Comparison of ENCODE assay signal across 8 cellular contexts in the genomic region with DNA sequence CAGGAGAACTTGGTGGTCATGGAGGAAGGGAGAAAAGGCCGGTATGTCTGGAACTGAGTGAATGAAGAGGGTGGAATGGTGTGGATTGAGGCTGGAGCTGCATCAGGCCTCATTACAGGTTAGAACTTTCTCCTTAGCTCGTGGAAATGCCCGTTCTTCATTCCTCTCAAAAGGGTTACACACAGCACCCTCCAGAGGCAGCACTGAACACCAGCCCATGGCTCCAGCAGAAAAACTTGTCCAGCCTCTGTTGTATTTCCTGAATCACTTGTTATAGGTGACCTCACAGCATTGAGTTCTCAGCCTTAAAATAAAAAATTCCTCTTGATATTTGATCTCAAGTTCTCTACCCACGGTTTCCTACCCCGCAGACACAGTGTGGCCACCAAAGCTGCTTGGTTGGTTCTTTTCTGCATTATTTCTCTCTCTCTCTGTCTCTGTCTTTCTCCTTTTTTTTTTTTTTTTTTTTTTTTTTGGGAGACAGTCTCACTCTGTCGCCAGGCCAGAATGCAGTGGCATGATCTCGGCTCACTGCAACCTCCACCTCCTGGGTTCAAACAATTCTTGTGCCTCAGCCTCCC.
DNase-seq lines count a peak whose midpoint lies in the region; ATAC-seq and TF ChIP-seq lines count a peak whose summit lies in the region.

No MANE protein-coding gene starts in this region.

- intact Hi-C loops in psoas muscle (cut with DNase I), result loop anchor here (1.0 to 10.0 kb wide), 5 partner anchors 126 to 459 kb away; a partner anchor contains a TSS

- no peaks in the 10 kb centered on the region for H3K36me3 ChIP-seq in cardiac muscle cell
- H3K36me3 ChIP-seq in psoas muscle (ENCODE audit: insufficient read depth in 1 of 2, low read depth in 1 of 2), result no peaks in the 10 kb centered on the region

- no peaks in the 10 kb centered on the region for H3K9me3 ChIP-seq in cardiac muscle cell (ENCODE audit: low read depth)
- H3K9me3 ChIP-seq in psoas muscle, result no peaks in the 10 kb centered on the region

- H3K4me1 ChIP-seq in cardiac muscle cell (ENCODE audit: low read depth) (peaks cover 47% of the 10 kb centered on the region), psoas muscle (peaks cover 3% of the 10 kb centered on the region)

- H3K27me3 ChIP-seq in cardiac muscle cell (no peaks in the 10 kb centered on the region), psoas muscle (ENCODE audit: insufficient read depth in 3 of 3, low read length in 2 of 3) (no peaks in the 10 kb centered on the region)

- no peak overlapping the region for H3K4me3 Mint-ChIP-seq in activated T-cell treated with anti-CD3 and anti-CD28 coated beads, Interleukin-2, amount 50 U/mL, for 72 hours
- no peak overlapping the region for H3K4me3 Mint-ChIP-seq in activated T-cell treated with anti-CD3 and anti-CD28 coated beads, Interleukin-2, amount 50 U/mL, for 24 hours
- no peak overlapping the region for H3K4me3 Mint-ChIP-seq in activated naive CD4-positive, alpha-beta T cell treated with anti-CD3 and anti-CD28 coated beads, Interleukin-2, amount 10 ng/mL, durations not matched to agents 7 days and 5 days

- H3K4me3 ChIP-seq in cardiac muscle cell (no peak overlapping the region), psoas muscle (no peak overlapping the region)

- H3K4me1 Mint-ChIP-seq in activated T-cell treated with anti-CD3 and anti-CD28 coated beads, Interleukin-2, amount 50 U/mL, for 72 hours (ENCODE audit: low read depth), result no peaks in the 10 kb centered on the region
- H3K4me1 Mint-ChIP-seq in activated T-cell treated with anti-CD3 and anti-CD28 coated beads, Interleukin-2, amount 50 U/mL, for 24 hours (ENCODE audit: low read depth), result peaks cover 7% of the 10 kb centered on the region
- H3K4me1 Mint-ChIP-seq in activated naive CD4-positive, alpha-beta T cell treated with anti-CD3 and anti-CD28 coated beads, Interleukin-2, amount 10 ng/mL, durations not matched to agents 7 days and 5 days, result peaks cover 3% of the 10 kb centered on the region

- WGBS in psoas muscle, 3 donors, result 20 to 37% (median 34%) methylated on average over 6 to 7 of the region's 7 CpGs

- no peak overlapping the region for H3K27ac Mint-ChIP-seq in activated T-cell treated with anti-CD3 and anti-CD28 coated beads, Interleukin-2, amount 50 U/mL, for 72 hours
- no peak overlapping the region for H3K27ac Mint-ChIP-seq in activated T-cell treated with anti-CD3 and anti-CD28 coated beads, Interleukin-2, amount 50 U/mL, for 24 hours
- H3K27ac Mint-ChIP-seq in activated naive CD4-positive, alpha-beta T cell treated with anti-CD3 and anti-CD28 coated beads, Interleukin-2, amount 10 ng/mL, durations not matched to agents 7 days and 5 days, result no peak overlapping the region

- DNase-seq in activated T-cell treated with anti-CD3 and anti-CD28 coated beads, Interleukin-2, amount 50 U/mL, for 72 hours, result peak; percentile 11 to 18
- no peak for DNase-seq in activated T-cell treated with anti-CD3 and anti-CD28 coated beads, Interleukin-2, amount 50 U/mL, for 24 hours
- DNase-seq in NCI-H1694 treated with DMSO at 0.1 percent for 48 hours (lab: John Stamatoyannopoulos, UW) (peak; percentile 90), cardiac muscle cell (ENCODE audit: low read depth in 1 of 2, low spot score in 1 of 2) (peak; percentile 77 to 85), psoas muscle (peak; percentile 41 to 62)
- no peak for DNase-seq in activated naive CD4-positive, alpha-beta T cell treated with anti-CD3 and anti-CD28 coated beads, Interleukin-2, amount 10 ng/mL, durations not matched to agents 7 days and 5 days

- H3K27ac ChIP-seq in VCaP, result peak overlapping the region; percentile 94
- H3K27ac ChIP-seq in cardiac muscle cell, result no peak overlapping the region
- H3K27ac ChIP-seq in psoas muscle, result no peak overlapping the region

- peaks cover 6% of the 10 kb centered on the region for H3K27me3 Mint-ChIP-seq in activated T-cell treated with anti-CD3 and anti-CD28 coated beads, Interleukin-2, amount 50 U/mL, for 72 hours (ENCODE audit: low read depth)
- H3K27me3 Mint-ChIP-seq in activated T-cell treated with anti-CD3 and anti-CD28 coated beads, Interleukin-2, amount 50 U/mL, for 24 hours, result no peaks in the 10 kb centered on the region
- H3K27me3 Mint-ChIP-seq in activated naive CD4-positive, alpha-beta T cell treated with anti-CD3 and anti-CD28 coated beads, Interleukin-2, amount 10 ng/mL, durations not matched to agents 7 days and 5 days, result peaks cover 44% of the 10 kb centered on the region

- no peaks in the 10 kb centered on the region for H3K36me3 Mint-ChIP-seq in activated T-cell treated with anti-CD3 and anti-CD28 coated beads, Interleukin-2, amount 50 U/mL, for 72 hours (ENCODE audit: insufficient read depth in 2 of 2)
- H3K36me3 Mint-ChIP-seq in activated T-cell treated with anti-CD3 and anti-CD28 coated beads, Interleukin-2, amount 50 U/mL, for 24 hours (ENCODE audit: low read depth), result no peaks in the 10 kb centered on the region
- no peaks in the 10 kb centered on the region for H3K36me3 Mint-ChIP-seq in activated naive CD4-positive, alpha-beta T cell treated with anti-CD3 and anti-CD28 coated beads, Interleukin-2, amount 10 ng/mL, durations not matched to agents 7 days and 5 days

- peak; percentile 81 for TF ChIP-seq CTCF in VCaP (conservative IDR thresholded peaks at IDR 0.05)
- TF ChIP-seq CTCF in cardiac muscle cell (IDR thresholded peaks at IDR 0.05; ENCODE audit: low read depth, low read length), result peak; percentile 81
- TF ChIP-seq CTCF in psoas muscle (IDR thresholded peaks at IDR 0.05), result peak; percentile 71

- peak in 1 of 2 donors; percentile 51 for ATAC-seq in activated T-cell treated with anti-CD3 and anti-CD28 coated beads, Interleukin-2, amount 50 U/mL, for 72 hours (replicated peaks in 1 of 2)
- peak; percentile 75 to 94 (median 86) for ATAC-seq in psoas muscle
- ATAC-seq in HG02763 (IDR thresholded peaks at IDR 0.05; ENCODE audit: unreplicated experiment), result no peak

- CTCF ChIA-PET in activated naive CD4-positive, alpha-beta T cell treated with anti-CD3 and anti-CD28 coated beads, Interleukin-2, amount 10 ng/mL, durations not matched to agents 7 days and 5 days (lab: Charles Lee), result interaction anchor here (1.0 kb wide), 1 partner anchor 192 kb away, joined by 3 read pairs; no protein-coding TSS in a partner anchor

- H3K9me3 Mint-ChIP-seq in activated T-cell treated with anti-CD3 and anti-CD28 coated beads, Interleukin-2, amount 50 U/mL, for 72 hours, result no peaks in the 10 kb centered on the region
- no peaks in the 10 kb centered on the region for H3K9me3 Mint-ChIP-seq in activated T-cell treated with anti-CD3 and anti-CD28 coated beads, Interleukin-2, amount 50 U/mL, for 24 hours
- H3K9me3 Mint-ChIP-seq in activated naive CD4-positive, alpha-beta T cell treated with anti-CD3 and anti-CD28 coated beads, Interleukin-2, amount 10 ng/mL, durations not matched to agents 7 days and 5 days, result no peaks in the 10 kb centered on the region

Comparison
In these comparisons a context has a peak if more than half of its experiments do, and no peak if none do; other contexts are left out.
1. DNase-seq: peak in activated T-cell treated with anti-CD3 and anti-CD28 coated beads, Interleukin-2, amount 50 U/mL, for 72 hours (2 of 2), NCI-H1694 treated with DMSO at 0.1 percent for 48 hours (single experiment), cardiac muscle cell (2 of 2) and psoas muscle (2 of 2); none in activated T-cell treated with anti-CD3 and anti-CD28 coated beads, Interleukin-2, amount 50 U/mL, for 24 hours (single experiment) and activated naive CD4-positive, alpha-beta T cell treated with anti-CD3 and anti-CD28 coated beads, Interleukin-2, amount 10 ng/mL, durations not matched to agents 7 days and 5 days (single experiment).
2. Peak in every context shown above with its lines, with median percentiles within 50 percentile points of each other: CTCF ChIP-seq.